ENCODE assay signal across 32 cellular contexts in genomic region chr4:1097553-1097952, GRCh38. TPM values are rescaled to one million over a fixed set of nuclear protein-coding genes. Genes with fewer than 3 reads are reported as not detected.
"Had no signal": no experiment of that assay in that cellular context is flagged by ENCODE, and none has a peak within 500 bp of the region (broad histone marks: within the 10 kb centered on the region; RNA-seq: fewer than 3 reads in every experiment).

No MANE protein-coding gene starts in this region.

- DNase-seq: activated CD4-positive, alpha-beta memory T cell treated with anti-CD3 and anti-CD28 coated beads for 36 hours; activated CD4-positive, alpha-beta T cell treated with anti-CD3 and anti-CD28 coated beads for 36 hours; activated CD4-positive, alpha-beta T cell treated with anti-CD3 and anti-CD28 coated beads, Interleukin-2, amount 10 ng/mL, durations not matched to agents 24 days and 14 days; activated CD4-positive, CD25-positive, alpha-beta regulatory T cell; activated CD4-positive, CD25-positive, alpha-beta regulatory T cell treated with anti-CD3 and anti-CD28 coated beads, Interleukin-2, amount 50 U/mL, for 72 hours; activated CD8-positive, alpha-beta T cell treated with anti-CD3 and anti-CD28 coated beads, Interleukin-2, amount 10 ng/mL, durations not matched to agents 7 days and 5 days; activated gamma-delta T cell; activated naive CD4-positive, alpha-beta T cell; activated naive CD4-positive, alpha-beta T cell treated with anti-CD3 and anti-CD28 coated beads, Interleukin-2, amount 10 ng/mL, durations not matched to agents 7 days and 5 days; activated naive CD8-positive, alpha-beta T cell treated with anti-CD3 and anti-CD28 coated beads, Interleukin-2, amount 10 ng/mL, durations not matched to agents 7 days and 5 days; activated T-cell treated with anti-CD3 and anti-CD28 coated beads for 4 hours; activated T-cell treated with anti-CD3 and anti-CD28 coated beads, Interleukin-2, amount 50 U/mL, for 24 hours; activated T-cell treated with anti-CD3 and anti-CD28 coated beads, Interleukin-2, amount 50 U/mL, for 72 hours; central memory CD4-positive, alpha-beta T cell; cerebellar nuclear complex; dorsolateral prefrontal cortex; effector memory CD4-positive, alpha-beta T cell; foreskin fibroblast; head of caudate nucleus; T-helper 1 cell; T-helper 17 cell; T1000 had no signal

- H3K27me3 ChIP-seq: ascending aorta, breast epithelium, cardiac muscle cell had no signal

- H3K36me3 ChIP-seq: ascending aorta, breast epithelium, cardiac muscle cell had no signal

- H3K27ac ChIP-seq: ascending aorta, breast epithelium, cardiac muscle cell, coronary artery, dorsolateral prefrontal cortex had no signal

- H3K27me3 Mint-ChIP-seq: activated CD4-positive, alpha-beta T cell treated with anti-CD3 and anti-CD28 coated beads, Interleukin-2, amount 10 ng/mL, durations not matched to agents 24 days and 14 days; activated naive CD8-positive, alpha-beta T cell treated with anti-CD3 and anti-CD28 coated beads, Interleukin-2, amount 10 ng/mL, durations not matched to agents 7 days and 5 days; activated T-cell treated with anti-CD3 and anti-CD28 coated beads, Interleukin-2, amount 50 U/mL, for 24 hours; brain had no signal

- H3K4me1 Mint-ChIP-seq: activated CD4-positive, alpha-beta T cell treated with anti-CD3 and anti-CD28 coated beads for 36 hours; activated CD4-positive, alpha-beta T cell treated with anti-CD3 and anti-CD28 coated beads, Interleukin-2, amount 10 ng/mL, durations not matched to agents 24 days and 14 days; activated naive CD4-positive, alpha-beta T cell treated with anti-CD3 and anti-CD28 coated beads, Interleukin-2, amount 10 ng/mL, durations not matched to agents 7 days and 5 days; activated naive CD8-positive, alpha-beta T cell treated with anti-CD3 and anti-CD28 coated beads, Interleukin-2, amount 10 ng/mL, durations not matched to agents 7 days and 5 days; brain; endodermal cell; T-helper 17 cell had no signal

- H3K4me3 Mint-ChIP-seq: activated CD4-positive, alpha-beta memory T cell treated with anti-CD3 and anti-CD28 coated beads for 36 hours; activated CD4-positive, alpha-beta T cell treated with anti-CD3 and anti-CD28 coated beads for 36 hours; activated CD4-positive, alpha-beta T cell treated with anti-CD3 and anti-CD28 coated beads, Interleukin-2, amount 10 ng/mL, durations not matched to agents 24 days and 14 days; activated CD8-positive, alpha-beta T cell treated with anti-CD3 and anti-CD28 coated beads, Interleukin-2, amount 10 ng/mL, durations not matched to agents 7 days and 5 days; activated naive CD4-positive, alpha-beta T cell treated with anti-CD3 and anti-CD28 coated beads, Interleukin-2, amount 10 ng/mL, durations not matched to agents 7 days and 5 days; activated naive CD8-positive, alpha-beta T cell treated with anti-CD3 and anti-CD28 coated beads, Interleukin-2, amount 10 ng/mL, durations not matched to agents 7 days and 5 days; activated T-cell treated with anti-CD3 and anti-CD28 coated beads, Interleukin-2, amount 50 U/mL, for 24 hours; activated T-cell treated with anti-CD3 and anti-CD28 coated beads, Interleukin-2, amount 50 U/mL, for 72 hours; brain; dendritic cell treated with granulocyte-macrophage colony-stimulating factor and Interleukin-4, amounts not matched to agents 40 ng/mL and 50 ng/mL, for 4 days; endodermal cell; T-helper 17 cell; T-helper 2 cell treated with Interferon-gamma antibody and Interleukin-4, amounts not matched to agents 5 μg/mL and 100 μg/mL, for 36 hours had no signal

- H3K27ac Mint-ChIP-seq: activated CD4-positive, alpha-beta memory T cell treated with anti-CD3 and anti-CD28 coated beads for 36 hours; activated CD4-positive, alpha-beta T cell treated with anti-CD3 and anti-CD28 coated beads for 36 hours; activated CD4-positive, alpha-beta T cell treated with anti-CD3 and anti-CD28 coated beads, Interleukin-2, amount 10 ng/mL, durations not matched to agents 24 days and 14 days; activated CD8-positive, alpha-beta T cell treated with anti-CD3 and anti-CD28 coated beads, Interleukin-2, amount 10 ng/mL, durations not matched to agents 7 days and 5 days; activated naive CD4-positive, alpha-beta T cell treated with anti-CD3 and anti-CD28 coated beads, Interleukin-2, amount 10 ng/mL, durations not matched to agents 7 days and 5 days; activated naive CD4-positive, alpha-beta T cell treated with anti-CD3 and anti-CD28 coated beads, Interleukin-2, amount 50 U/mL, for 72 hours; activated naive CD8-positive, alpha-beta T cell treated with anti-CD3 and anti-CD28 coated beads, Interleukin-2, amount 10 ng/mL, durations not matched to agents 7 days and 5 days; activated T-cell treated with anti-CD3 and anti-CD28 coated beads, Interleukin-2, amount 50 U/mL, for 24 hours; activated T-cell treated with anti-CD3 and anti-CD28 coated beads, Interleukin-2, amount 50 U/mL, for 72 hours; brain; dendritic cell treated with granulocyte-macrophage colony-stimulating factor and Interleukin-4, amounts not matched to agents 40 ng/mL and 50 ng/mL, for 4 days; endodermal cell; T-helper 17 cell; T-helper 2 cell treated with Interferon-gamma antibody and Interleukin-4, amounts not matched to agents 5 μg/mL and 100 μg/mL, for 36 hours had no signal

- H3K9me3 Mint-ChIP-seq: activated CD4-positive, alpha-beta memory T cell treated with anti-CD3 and anti-CD28 coated beads for 36 hours; activated CD4-positive, alpha-beta T cell treated with anti-CD3 and anti-CD28 coated beads, Interleukin-2, amount 10 ng/mL, durations not matched to agents 24 days and 14 days; activated naive CD4-positive, alpha-beta T cell treated with anti-CD3 and anti-CD28 coated beads, Interleukin-2, amount 10 ng/mL, durations not matched to agents 7 days and 5 days; activated naive CD4-positive, alpha-beta T cell treated with anti-CD3 and anti-CD28 coated beads, Interleukin-2, amount 50 U/mL, for 72 hours; activated naive CD8-positive, alpha-beta T cell treated with anti-CD3 and anti-CD28 coated beads, Interleukin-2, amount 10 ng/mL, durations not matched to agents 7 days and 5 days; activated T-cell treated with anti-CD3 and anti-CD28 coated beads, Interleukin-2, amount 50 U/mL, for 24 hours; activated T-cell treated with anti-CD3 and anti-CD28 coated beads, Interleukin-2, amount 50 U/mL, for 72 hours; brain; dendritic cell treated with granulocyte-macrophage colony-stimulating factor and Interleukin-4, amounts not matched to agents 40 ng/mL and 50 ng/mL, for 4 days; endodermal cell; T-helper 2 cell treated with Interferon-gamma antibody and Interleukin-4, amounts not matched to agents 5 μg/mL and 100 μg/mL, for 36 hours had no signal

- H3K36me3 Mint-ChIP-seq: activated CD4-positive, alpha-beta memory T cell treated with anti-CD3 and anti-CD28 coated beads for 36 hours; activated naive CD4-positive, alpha-beta T cell treated with anti-CD3 and anti-CD28 coated beads, Interleukin-2, amount 10 ng/mL, durations not matched to agents 7 days and 5 days; activated naive CD4-positive, alpha-beta T cell treated with anti-CD3 and anti-CD28 coated beads, Interleukin-2, amount 50 U/mL, for 72 hours; activated naive CD8-positive, alpha-beta T cell treated with anti-CD3 and anti-CD28 coated beads, Interleukin-2, amount 10 ng/mL, durations not matched to agents 7 days and 5 days; brain had no signal

- H3K4me1 ChIP-seq: ascending aorta, breast epithelium had no signal

- ATAC-seq: activated CD4-positive, alpha-beta T cell treated with anti-CD3 and anti-CD28 coated beads for 36 hours; activated CD8-positive, alpha-beta T cell treated with anti-CD3 and anti-CD28 coated beads, Interleukin-2, amount 10 ng/mL, durations not matched to agents 7 days and 5 days; activated naive CD4-positive, alpha-beta T cell treated with anti-CD3 and anti-CD28 coated beads, Interleukin-2, amount 50 U/mL, for 72 hours; activated T-cell treated with anti-CD3 and anti-CD28 coated beads, Interleukin-2, amount 50 U/mL, for 72 hours; esophagus mucosa; T-helper 17 cell had no signal

- H3K4me3 ChIP-seq: ascending aorta, breast epithelium, cardiac muscle cell, coronary artery, dorsolateral prefrontal cortex had no signal

- H3K9me3 ChIP-seq: ascending aorta, breast epithelium had no signal

RNA-seq across cellular contexts. Expression of gene RNF212, which starts 15.8 kb away (rescaled TPM):
- total RNA-seq: ascending aorta had no signal
